Comparison of ENCODE assay signal across 11 cellular contexts in genomic region chr12:43988838-43989560, GRCh38.
DNase-seq lines count a peak whose midpoint lies in the region; ATAC-seq and TF ChIP-seq lines count a peak whose summit lies in the region.
"Had no signal": no experiment of that assay in that cellular context is flagged by ENCODE, and none has a peak within 500 bp of the region (broad histone marks: within the 10 kb centered on the region; RNA-seq: fewer than 3 reads in every experiment).

No MANE protein-coding gene starts in this region.

- no peaks in the 10 kb centered on the region for H3K36me3 Mint-ChIP-seq in activated T-helper 17 cell treated with anti-CD3 and anti-CD28 coated beads, Interleukin-2, amount 50 U/mL, for 72 hours (ENCODE audit: low read depth)
- no peaks in the 10 kb centered on the region for H3K36me3 Mint-ChIP-seq in chondrocyte (ENCODE audit: low read depth)

- H3K4me1 ChIP-seq in smooth muscle cell (ENCODE audit: low read depth) = no peaks in the 10 kb centered on the region

- H3K27ac ChIP-seq in smooth muscle cell (ENCODE audit: low read depth) = no peak overlapping the region
- H3K27ac ChIP-seq: SK-N-MC had no signal

- H3K9me3 Mint-ChIP-seq in activated T-helper 17 cell treated with anti-CD3 and anti-CD28 coated beads, Interleukin-2, amount 50 U/mL, for 72 hours = no peaks in the 10 kb centered on the region
- no peaks in the 10 kb centered on the region for H3K9me3 Mint-ChIP-seq in chondrocyte (ENCODE audit: low read depth)

- H3K27me3 ChIP-seq in smooth muscle cell (ENCODE audit: low read depth) = no peaks in the 10 kb centered on the region

- H3K4me3 ChIP-seq in smooth muscle cell = no peak overlapping the region
- H3K4me3 ChIP-seq: SK-N-MC had no signal

- no peak overlapping the region for H3K9ac ChIP-seq in smooth muscle cell (ENCODE audit: low read depth)

- H3K27me3 Mint-ChIP-seq in activated T-helper 17 cell treated with anti-CD3 and anti-CD28 coated beads, Interleukin-2, amount 50 U/mL, for 72 hours = no peaks in the 10 kb centered on the region
- no peaks in the 10 kb centered on the region for H3K27me3 Mint-ChIP-seq in chondrocyte (ENCODE audit: low read depth)
- H3K27me3 Mint-ChIP-seq: naive thymus-derived CD4-positive, alpha-beta T cell had no signal

- H4K20me1 ChIP-seq in smooth muscle cell (ENCODE audit: low read depth) = no peaks in the 10 kb centered on the region

- no peaks in the 10 kb centered on the region for H3K79me2 ChIP-seq in smooth muscle cell (ENCODE audit: low read depth)

- H3K27ac Mint-ChIP-seq in activated T-helper 17 cell treated with anti-CD3 and anti-CD28 coated beads, Interleukin-2, amount 50 U/mL, for 72 hours = peak overlapping the region; percentile 3
- H3K27ac Mint-ChIP-seq in chondrocyte (ENCODE audit: unreplicated experiment) = no peak overlapping the region
- H3K27ac Mint-ChIP-seq: naive thymus-derived CD4-positive, alpha-beta T cell had no signal

- no peak overlapping the region for H3K4me2 ChIP-seq in smooth muscle cell

- H3K4me3 Mint-ChIP-seq in activated T-helper 17 cell treated with anti-CD3 and anti-CD28 coated beads, Interleukin-2, amount 50 U/mL, for 72 hours = no peak overlapping the region
- no peak overlapping the region for H3K4me3 Mint-ChIP-seq in chondrocyte (ENCODE audit: unreplicated experiment)

- TF ChIP-seq CTCF in smooth muscle cell (IDR thresholded peaks at IDR 0.05; ENCODE audit: borderline replicate concordance, insufficient read depth, poor library complexity, severe bottlenecking) (no peak), chondrocyte (IDR thresholded peaks at IDR 0.05) (no peak)

- peak; percentile 96 for ATAC-seq in GM18502 (IDR thresholded peaks at IDR 0.05; ENCODE audit: poor library complexity, unreplicated experiment)
- ATAC-seq in GM21367 (IDR thresholded peaks at IDR 0.05; ENCODE audit: unreplicated experiment) = peak; percentile 92
- ATAC-seq in HG03097 (IDR thresholded peaks at IDR 0.05; ENCODE audit: low FRiP score, unreplicated experiment) = peak; percentile 93
- peak; percentile 79 for ATAC-seq in activated T-helper 17 cell treated with anti-CD3 and anti-CD28 coated beads, Interleukin-2, amount 50 U/mL, for 72 hours (replicated peaks)
- ATAC-seq: naive thymus-derived CD4-positive, alpha-beta T cell had no signal

- peaks cover 6% of the 10 kb centered on the region for H3K4me1 Mint-ChIP-seq in activated T-helper 17 cell treated with anti-CD3 and anti-CD28 coated beads, Interleukin-2, amount 50 U/mL, for 72 hours
- peaks cover 5% of the 10 kb centered on the region for H3K4me1 Mint-ChIP-seq in chondrocyte (ENCODE audit: low read depth)

- WGBS in smooth muscle cell (ENCODE audit: low lambda C conversion rate) = 76% methylated on average over 5 of the region's 5 CpGs

- no peaks in the 10 kb centered on the region for H3F3A ChIP-seq in smooth muscle cell (ENCODE audit: low read depth)

- no peaks in the 10 kb centered on the region for H3K9me3 ChIP-seq in smooth muscle cell (replicated peaks; ENCODE audit: low read depth)

- H2AFZ ChIP-seq in smooth muscle cell (ENCODE audit: low read depth) = no peak overlapping the region

- no peaks in the 10 kb centered on the region for H3K36me3 ChIP-seq in smooth muscle cell (ENCODE audit: low read depth)

- DNase-seq in NK-92 treated with Interleukin-12 subunit alpha and Interleukin-12 subunit beta, amount 100 ng/mL, for 24 hours (lab: John Stamatoyannopoulos, UW) = no peak
- DNase-seq in smooth muscle cell (lab: John Stamatoyannopoulos, UW; ENCODE audit: unreplicated experiment) = no peak
- no peak for DNase-seq in chondrocyte (ENCODE audit: low spot score)
- DNase-seq in GOT3 (lab: John Stamatoyannopoulos, UW) = no peak
- DNase-seq: activated T-cell treated with anti-CD3 and anti-CD28 coated beads, Interleukin-2, amount 50 U/mL, for 48 hours; naive thymus-derived CD4-positive, alpha-beta T cell had no signal
